In the genomic region with DNA sequence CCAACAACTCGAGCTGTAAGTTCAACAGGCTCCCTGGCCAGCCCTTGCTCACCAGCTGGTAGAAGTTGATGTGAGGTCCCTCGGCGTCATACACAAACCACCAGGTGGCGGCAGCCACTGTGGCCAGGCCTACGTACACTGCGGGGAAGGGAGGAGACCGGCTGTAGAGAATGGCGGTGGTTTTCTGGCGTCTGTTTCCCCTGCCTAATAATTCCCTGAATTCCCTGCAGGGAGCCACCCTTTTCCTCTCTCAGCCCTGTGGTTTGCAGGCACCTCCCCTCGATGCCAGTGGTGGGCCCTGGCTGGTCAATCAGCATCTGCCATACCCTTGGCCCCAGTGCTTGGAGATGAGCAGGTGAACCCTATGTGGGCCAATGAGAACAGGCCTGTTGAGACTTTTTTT, we compare ENCODE assay signal across 1 cellular context.
TF ChIP-seq lines count a peak whose summit lies in the region.

No MANE protein-coding gene starts in this region.

TF ChIP-seq in HCT116, 20 proteins besides CTCF, POLR2A, EP300 and RAD21 (continued from another document):
- TF ChIP-seq, protein P1, sequence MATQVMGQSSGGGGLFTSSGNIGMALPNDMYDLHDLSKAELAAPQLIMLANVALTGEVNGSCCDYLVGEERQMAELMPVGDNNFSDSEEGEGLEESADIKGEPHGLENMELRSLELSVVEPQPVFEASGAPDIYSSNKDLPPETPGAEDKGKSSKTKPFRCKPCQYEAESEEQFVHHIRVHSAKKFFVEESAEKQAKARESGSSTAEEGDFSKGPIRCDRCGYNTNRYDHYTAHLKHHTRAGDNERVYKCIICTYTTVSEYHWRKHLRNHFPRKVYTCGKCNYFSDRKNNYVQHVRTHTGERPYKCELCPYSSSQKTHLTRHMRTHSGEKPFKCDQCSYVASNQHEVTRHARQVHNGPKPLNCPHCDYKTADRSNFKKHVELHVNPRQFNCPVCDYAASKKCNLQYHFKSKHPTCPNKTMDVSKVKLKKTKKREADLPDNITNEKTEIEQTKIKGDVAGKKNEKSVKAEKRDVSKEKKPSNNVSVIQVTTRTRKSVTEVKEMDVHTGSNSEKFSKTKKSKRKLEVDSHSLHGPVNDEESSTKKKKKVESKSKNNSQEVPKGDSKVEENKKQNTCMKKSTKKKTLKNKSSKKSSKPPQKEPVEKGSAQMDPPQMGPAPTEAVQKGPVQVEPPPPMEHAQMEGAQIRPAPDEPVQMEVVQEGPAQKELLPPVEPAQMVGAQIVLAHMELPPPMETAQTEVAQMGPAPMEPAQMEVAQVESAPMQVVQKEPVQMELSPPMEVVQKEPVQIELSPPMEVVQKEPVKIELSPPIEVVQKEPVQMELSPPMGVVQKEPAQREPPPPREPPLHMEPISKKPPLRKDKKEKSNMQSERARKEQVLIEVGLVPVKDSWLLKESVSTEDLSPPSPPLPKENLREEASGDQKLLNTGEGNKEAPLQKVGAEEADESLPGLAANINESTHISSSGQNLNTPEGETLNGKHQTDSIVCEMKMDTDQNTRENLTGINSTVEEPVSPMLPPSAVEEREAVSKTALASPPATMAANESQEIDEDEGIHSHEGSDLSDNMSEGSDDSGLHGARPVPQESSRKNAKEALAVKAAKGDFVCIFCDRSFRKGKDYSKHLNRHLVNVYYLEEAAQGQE (IDR thresholded peaks at IDR 0.05; ENCODE audit: low read depth): no peak
- TF ChIP-seq TCF7L2 (IDR thresholded peaks at IDR 0.05; ENCODE audit: borderline replicate concordance, extremely low read depth, insufficient read depth, insufficient read length) (no peak), ZFX (IDR thresholded peaks at IDR 0.05) (no peak), JUND (IDR thresholded peaks at IDR 0.05) (no peak)
